ENCODE assay signal across 1 cellular context in the genomic region with DNA sequence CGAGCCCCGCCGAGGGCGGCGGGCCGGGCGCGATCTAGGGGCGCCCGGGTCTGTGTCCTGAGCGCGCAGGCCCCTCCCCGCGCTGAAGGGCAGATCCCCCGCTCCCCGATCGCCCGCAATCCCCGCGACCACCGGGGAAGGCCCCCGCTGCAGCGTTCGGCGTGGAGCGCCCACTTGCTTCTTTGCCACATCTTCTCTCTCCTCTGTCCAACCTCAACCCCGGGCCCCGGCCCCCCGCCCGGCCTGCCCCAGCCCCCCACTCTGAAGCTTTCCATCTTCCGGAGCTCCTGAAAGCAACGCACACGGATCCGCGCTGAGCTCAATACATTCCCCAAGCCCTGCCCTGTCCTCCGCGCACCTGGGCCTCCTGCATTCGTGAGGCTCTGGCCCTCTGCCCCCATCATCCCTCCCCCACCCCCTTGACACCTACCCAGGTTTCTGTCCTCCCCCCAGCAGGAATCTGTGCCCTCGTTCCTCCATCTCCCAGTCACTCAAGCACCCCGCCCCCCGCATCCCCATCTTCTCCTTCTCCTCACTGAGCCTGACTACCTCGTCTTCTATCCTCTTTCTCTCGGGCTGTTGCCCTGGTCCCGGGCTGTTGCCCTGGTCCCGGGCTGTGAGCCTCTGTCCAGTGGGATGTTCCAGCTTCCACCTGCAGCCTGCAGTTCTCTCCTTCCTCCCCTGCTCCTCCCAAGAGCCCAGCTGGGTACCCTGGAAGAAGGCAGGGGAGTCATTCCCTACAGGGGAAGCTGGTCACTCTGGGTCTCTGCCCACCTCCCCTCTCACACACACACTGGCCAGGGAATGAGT.
TF ChIP-seq lines count a peak whose summit lies in the region.

No MANE protein-coding gene starts in this region.

TF ChIP-seq in WTC11, 78 proteins besides CTCF, POLR2A, EP300 and RAD21 (continued from another document):
- TF ChIP-seq, protein P1, sequence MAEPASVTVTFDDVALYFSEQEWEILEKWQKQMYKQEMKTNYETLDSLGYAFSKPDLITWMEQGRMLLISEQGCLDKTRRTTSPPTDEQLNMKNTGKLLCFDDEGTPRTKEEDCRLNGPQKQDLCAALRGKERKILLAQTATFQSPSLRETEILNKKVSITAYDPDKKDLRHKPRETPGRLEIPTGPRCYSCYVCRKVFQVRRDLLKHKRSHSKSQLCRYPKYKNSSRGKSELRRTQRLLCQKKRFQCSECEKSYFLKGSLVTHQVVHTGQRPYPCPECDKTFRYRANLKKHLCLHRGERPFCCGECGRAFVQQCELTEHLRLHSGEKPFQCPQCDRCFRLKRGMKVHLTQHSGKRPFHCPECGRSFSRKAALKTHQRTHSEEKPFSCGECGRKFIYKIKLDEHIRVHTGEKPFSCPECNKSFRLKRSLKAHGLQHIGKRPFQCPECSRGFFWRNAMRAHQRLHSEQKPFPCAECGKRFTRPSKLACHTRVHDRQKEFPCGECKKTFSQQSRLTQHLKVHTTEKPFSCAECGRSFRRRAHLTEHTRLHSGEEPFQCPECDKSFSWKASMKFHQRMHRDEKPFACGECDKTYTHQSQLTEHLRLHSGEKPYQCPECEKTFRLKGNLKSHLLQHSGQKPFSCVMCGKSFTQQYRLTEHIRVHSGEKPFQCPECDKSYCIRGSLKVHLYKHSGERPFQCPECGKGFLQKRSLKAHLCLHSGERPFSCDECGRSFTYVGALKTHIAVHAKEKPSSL (CRISPR knock-in tag; conservative IDR thresholded peaks at IDR 0.05): no peak
- TF ChIP-seq, protein P2, sequence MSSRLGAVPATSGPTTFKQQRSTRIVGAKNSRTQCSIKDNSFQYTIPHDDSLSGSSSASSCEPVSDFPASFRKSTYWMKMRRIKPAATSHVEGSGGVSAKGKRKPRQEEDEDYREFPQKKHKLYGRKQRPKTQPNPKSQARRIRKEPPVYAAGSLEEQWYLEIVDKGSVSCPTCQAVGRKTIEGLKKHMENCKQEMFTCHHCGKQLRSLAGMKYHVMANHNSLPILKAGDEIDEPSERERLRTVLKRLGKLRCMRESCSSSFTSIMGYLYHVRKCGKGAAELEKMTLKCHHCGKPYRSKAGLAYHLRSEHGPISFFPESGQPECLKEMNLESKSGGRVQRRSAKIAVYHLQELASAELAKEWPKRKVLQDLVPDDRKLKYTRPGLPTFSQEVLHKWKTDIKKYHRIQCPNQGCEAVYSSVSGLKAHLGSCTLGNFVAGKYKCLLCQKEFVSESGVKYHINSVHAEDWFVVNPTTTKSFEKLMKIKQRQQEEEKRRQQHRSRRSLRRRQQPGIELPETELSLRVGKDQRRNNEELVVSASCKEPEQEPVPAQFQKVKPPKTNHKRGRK (CRISPR knock-in tag; IDR thresholded peaks at IDR 0.05; ENCODE audit: borderline replicate concordance): no peak
